In the genomic region with DNA sequence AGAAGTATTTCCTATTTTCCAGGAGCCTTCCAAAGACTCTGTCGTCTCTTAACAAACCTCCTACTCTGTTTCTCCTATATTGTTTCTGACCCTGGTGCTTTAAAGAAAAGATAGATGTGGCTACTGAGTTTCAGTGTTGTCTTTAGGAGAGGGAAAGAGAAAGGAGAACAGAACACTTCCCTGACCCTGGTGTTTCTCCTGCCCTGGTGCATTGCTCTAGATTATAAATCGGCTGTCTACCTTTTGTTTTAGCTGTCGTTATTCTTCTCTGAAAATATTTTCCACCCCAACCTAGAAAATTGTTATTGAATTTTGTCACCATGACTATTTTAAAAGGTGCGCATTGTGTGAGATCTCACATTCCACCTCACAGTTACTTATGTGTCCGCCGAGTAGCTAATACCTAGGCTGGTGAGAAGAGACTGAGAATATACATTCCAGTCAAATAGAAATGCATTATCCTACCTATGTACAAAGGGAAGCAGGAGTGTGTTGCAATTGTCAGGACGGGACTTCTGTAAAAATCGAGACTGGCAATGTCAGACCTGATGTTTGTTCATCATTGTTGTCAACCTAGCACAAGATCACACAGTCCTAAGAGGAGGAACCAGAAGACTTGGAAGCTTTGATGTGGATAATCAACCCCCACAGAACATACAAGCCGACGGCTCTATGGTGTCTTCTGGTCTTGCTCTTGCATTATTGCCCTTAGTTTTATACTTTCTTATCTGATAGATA, we compare ENCODE assay signal across 16 cellular contexts.
"Had no signal": no experiment of that assay in that cellular context is flagged by ENCODE, and none has a peak within 500 bp of the region (broad histone marks: within the 10 kb centered on the region; RNA-seq: fewer than 3 reads in every experiment).

No MANE protein-coding gene starts in this region.

- H3K36me3 ChIP-seq: colonic mucosa, gastrocnemius medialis, heart left ventricle, thyroid gland had no signal

- H3K27ac ChIP-seq: colonic mucosa, gastrocnemius medialis, heart left ventricle, thyroid gland had no signal

- DNase-seq: activated CD4-positive, alpha-beta memory T cell treated with anti-CD3 and anti-CD28 coated beads, Interleukin-2, amount 10 ng/mL, durations not matched to agents 7 days and 5 days; activated CD4-positive, alpha-beta T cell treated with anti-CD3 and anti-CD28 coated beads for 48 hours; activated CD4-positive, CD25-positive, alpha-beta regulatory T cell; activated CD8-positive, alpha-beta memory T cell treated with anti-CD3 and anti-CD28 coated beads, Interleukin-2, amount 10 ng/mL, durations not matched to agents 7 days and 5 days; activated naive CD4-positive, alpha-beta T cell treated with anti-CD3 and anti-CD28 coated beads for 36 hours; activated T-cell treated with anti-CD3 and anti-CD28 coated beads, Interleukin-2, amount 50 U/mL, for 1 hour; colonic mucosa; gastrocnemius medialis; heart left ventricle; left ventricle myocardium superior; posterior cingulate gyrus; stimulated activated CD4-positive, alpha-beta T cell treated with anti-CD3 and anti-CD28 coated beads, Interleukin-2, amount 100 ng/mL, for 24 hours; stimulated activated naive CD4-positive, alpha-beta T cell treated with Interleukin-2 at 50 U/mL for 16 hours; thyroid gland had no signal

- H3K27me3 ChIP-seq: colonic mucosa, gastrocnemius medialis, heart left ventricle, thyroid gland had no signal

- ATAC-seq: activated CD8-positive, alpha-beta memory T cell treated with anti-CD3 and anti-CD28 coated beads, Interleukin-2, amount 10 ng/mL, durations not matched to agents 7 days and 5 days; activated T-helper 17 cell treated with anti-CD3 and anti-CD28 coated beads, Interleukin-2, amount 50 U/mL, for 72 hours; naive thymus-derived CD4-positive, alpha-beta T cell had no signal

- H3K4me1 ChIP-seq: colonic mucosa, heart left ventricle, thyroid gland had no signal

- H3K4me3 ChIP-seq: colonic mucosa, gastrocnemius medialis, heart left ventricle, thyroid gland had no signal

- H3K9me3 ChIP-seq: colonic mucosa, gastrocnemius medialis, heart left ventricle, thyroid gland had no signal
